ENCODE assay signal across 8 cellular contexts in the genomic region with DNA sequence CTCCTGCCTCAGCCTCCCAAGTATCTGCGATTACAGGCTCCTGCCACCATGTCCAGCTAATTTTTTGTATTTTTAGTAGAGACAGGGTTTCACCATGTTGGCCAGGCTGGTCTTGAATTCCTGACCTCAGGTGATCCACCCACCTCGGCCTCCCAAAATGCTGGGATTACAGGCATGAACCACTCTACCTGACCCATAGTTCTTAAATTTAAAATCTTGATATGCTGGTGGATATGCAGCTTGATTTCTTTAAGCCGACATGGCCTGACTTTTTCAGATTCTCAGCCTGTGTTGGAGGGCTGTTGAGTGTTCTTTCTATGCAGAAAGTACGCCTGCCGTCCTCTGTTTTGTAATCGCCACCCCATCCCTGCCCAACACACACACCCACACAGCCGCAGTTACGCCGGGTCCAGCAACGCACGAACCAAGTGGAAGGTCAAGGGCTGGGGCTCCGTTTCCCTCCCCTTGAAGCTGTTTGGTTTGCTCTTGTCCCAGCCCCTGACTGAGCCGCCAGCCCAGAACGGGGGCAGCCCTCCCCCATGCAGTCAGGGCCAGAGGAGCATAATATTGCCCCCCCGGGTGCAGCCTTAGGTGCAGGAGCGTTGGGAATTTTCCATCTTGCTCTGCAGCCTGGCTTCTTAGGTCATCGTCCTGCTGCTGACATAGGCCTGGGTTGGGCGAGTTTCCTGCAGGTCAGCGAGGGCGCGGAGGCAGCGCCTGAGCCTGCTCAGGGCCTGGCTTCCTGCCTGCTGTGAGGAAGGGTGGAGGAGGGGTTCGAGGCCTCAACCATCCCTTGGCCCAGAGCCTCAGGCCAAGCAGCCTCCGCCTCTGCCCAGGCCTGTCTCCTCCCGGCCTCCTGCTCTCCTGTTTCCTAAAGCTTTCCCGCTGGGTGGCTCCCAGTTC. TPM values are rescaled to one million over a fixed set of nuclear protein-coding genes. Genes with fewer than 3 reads are reported as not detected.
A peak's percentile ranks its signal among the peaks of the same experiment; 100 is the strongest.
DNase-seq lines count a peak whose midpoint lies in the region; TF ChIP-seq lines count a peak whose summit lies in the region.

No MANE protein-coding gene starts in this region.

- peak overlapping the region; percentile 69 for H3K27ac ChIP-seq in cingulate gyrus (ENCODE audit: low read depth, low read length)
- peak overlapping the region; percentile 87 to 96 (median 90) for H3K27ac ChIP-seq in stomach

- in situ Hi-C loops in GM13976 (cut with MboI; ENCODE audit: low sequenced_read_pairs, unreplicated experiment), result no loop called here

- TF ChIP-seq EP300 in stomach (IDR thresholded peaks at IDR 0.05), result peak; percentile 88

- H3K9me3 ChIP-seq in stomach, result no peaks in the 10 kb centered on the region

- no peaks in the 10 kb centered on the region for H3K27me3 ChIP-seq in stomach

- TF ChIP-seq CTCF in stomach (IDR thresholded peaks at IDR 0.05) (no peak), GM13976 (IDR thresholded peaks at IDR 0.05; ENCODE audit: borderline replicate concordance, control extremely low read depth, extremely low read depth, insufficient read depth, missing control alignments) (no peak)

- TF ChIP-seq POLR2A in stomach (IDR thresholded peaks at IDR 0.05), result peak in 1 of 4 donors; percentile 9

- no peak overlapping the region for H3K4me3 ChIP-seq in stomach

- intact Hi-C loops in stomach (cut with DNase I; ENCODE audit: low total_unique reads), result loop anchor here (10.0 kb wide), 1 partner anchor 68 kb away; the partner anchor contains the start of gene NFKBIA

- H3K4me1 ChIP-seq in stomach, result peaks cover 73 to 94% (median 91%) of the 10 kb centered on the region in 4 donors

- WGBS in stomach, 5 donors, result 12 to 25% (median 18%) methylated on average over 16 to 26 of the region's 26 CpGs

- DNase-seq in NCI-H2227 (lab: John Stamatoyannopoulos, UW; ENCODE audit: unreplicated experiment) (peak; percentile 23), NCI-H2227 treated with DMSO at 0.1 percent for 48 hours (lab: John Stamatoyannopoulos, UW) (no peak), left kidney (ENCODE audit: low read depth, low spot score) (peak; percentile 81), stomach (peak; percentile 94), GM13976 (ENCODE audit: low spot score) (no peak), NCI-H1694 treated with DMSO at 0.1 percent for 48 hours (lab: John Stamatoyannopoulos, UW) (no peak)
- DNase-seq in stimulated activated naive CD4-positive, alpha-beta T cell treated with Interleukin-2 at 50 U/mL for 16 hours (lab: John Stamatoyannopoulos, UW), result no peak

- H3K36me3 ChIP-seq in stomach, result no peaks in the 10 kb centered on the region

RNA-seq across cellular contexts. Expression of gene PSMA6, which starts 44.2 kb away (rescaled TPM):
- total RNA-seq in stomach, result 100 to 1,000 TPM in 2 of 5 donors, 10 to 100 TPM in 3; 10.7 to 178 (median 62.7) TPM
- polyA plus RNA-seq in stomach, result 100 to 1,000 TPM; 167 to 202 (median 167) TPM

Comparison
In these comparisons a context has a peak if more than half of its experiments do, and no peak if none do; other contexts are left out.
1. DNase-seq: peak in NCI-H2227 (single experiment), left kidney (single experiment) and stomach (single experiment); none in NCI-H2227 treated with DMSO at 0.1 percent for 48 hours (single experiment), GM13976 (single experiment), NCI-H1694 treated with DMSO at 0.1 percent for 48 hours (single experiment) and stimulated activated naive CD4-positive, alpha-beta T cell treated with Interleukin-2 at 50 U/mL for 16 hours (single experiment).